22 cellular contexts compared by ENCODE assay signal in the genomic region with DNA sequence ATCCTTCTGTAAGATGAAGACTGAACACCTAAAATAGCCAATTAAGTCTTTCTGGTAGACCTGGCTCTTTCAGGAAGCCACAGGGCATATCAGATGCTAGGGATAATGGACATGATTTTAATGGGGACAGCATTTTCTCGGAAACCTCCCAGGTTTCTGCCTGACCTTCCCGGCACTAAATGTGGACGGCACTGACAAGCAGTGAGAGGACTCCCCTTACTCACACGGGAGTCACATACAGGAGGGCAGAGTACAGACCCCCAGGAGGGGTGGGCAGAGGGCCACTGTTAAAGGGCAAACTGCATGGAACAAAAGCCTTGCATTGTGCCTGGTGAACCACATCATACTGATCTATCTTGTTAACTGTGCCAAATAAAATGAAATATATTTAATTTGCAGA. TPM values are rescaled to one million over a fixed set of nuclear protein-coding genes. Genes with fewer than 3 reads are reported as not detected.
"Had no signal": no experiment of that assay in that cellular context is flagged by ENCODE, and none has a peak within 500 bp of the region (broad histone marks: within the 10 kb centered on the region; RNA-seq: fewer than 3 reads in every experiment).

No MANE protein-coding gene starts in this region.

- H3K4me3 Mint-ChIP-seq: naive thymus-derived CD8-positive, alpha-beta T cell; neural progenitor cell; stimulated activated naive B cell treated with anti-CD40 and anti-IgM and Interleukin-4, amounts not matched to agents 10 μg/mL and 1 μg/mL and 100 μg/mL, for 72 hours; stimulated activated naive CD8-positive, alpha-beta T cell treated with anti-CD3 and anti-CD28 coated beads, Interleukin-15, amount 100 ng/mL, for 72 hours; type B pancreatic cell had no signal

- H3K27ac ChIP-seq: coronary artery, hepatocyte, neural progenitor cell, parathyroid adenoma, psoas muscle, right lobe of liver had no signal

- H3K36me3 ChIP-seq: neural progenitor cell had no signal

- DNase-seq: cerebellar nuclear complex; effector CD4-positive, alpha-beta T cell; foreskin melanocyte; kidney; mammary epithelial cell; mucosa of descending colon; naive thymus-derived CD8-positive, alpha-beta T cell; nucleus accumbens; psoas muscle; retina; stimulated activated CD4-positive, alpha-beta T cell treated with anti-CD3 and anti-CD28 coated beads, Interleukin-2, amount 100 ng/mL, for 24 hours; stimulated activated CD4-positive, alpha-beta T cell treated with anti-CD3 and anti-CD28 coated beads, Interleukin-4, amount 100 ng/mL, for 4 hours; stimulated activated naive B cell treated with anti-CD40 and anti-IgM and Interleukin-4, amounts not matched to agents 10 μg/mL and 1 μg/mL and 100 μg/mL, for 72 hours; stimulated activated naive CD8-positive, alpha-beta T cell treated with anti-CD3 and anti-CD28 coated beads, Interleukin-15, amount 100 ng/mL, for 72 hours had no signal

- H3K27ac Mint-ChIP-seq: stimulated activated naive B cell treated with anti-CD40 and anti-IgM and Interleukin-4, amounts not matched to agents 10 μg/mL and 1 μg/mL and 100 μg/mL, for 72 hours; stimulated activated naive CD8-positive, alpha-beta T cell treated with anti-CD3 and anti-CD28 coated beads, Interleukin-15, amount 100 ng/mL, for 72 hours had no signal

- H3K27me3 Mint-ChIP-seq: naive thymus-derived CD8-positive, alpha-beta T cell; stimulated activated naive B cell treated with anti-CD40 and anti-IgM and Interleukin-4, amounts not matched to agents 10 μg/mL and 1 μg/mL and 100 μg/mL, for 72 hours; stimulated activated naive CD8-positive, alpha-beta T cell treated with anti-CD3 and anti-CD28 coated beads, Interleukin-15, amount 100 ng/mL, for 72 hours; type B pancreatic cell had no signal

- H3K27me3 ChIP-seq: hepatocyte, neural progenitor cell, right lobe of liver had no signal

- H3K9me3 ChIP-seq: mucosa of descending colon, psoas muscle, right lobe of liver had no signal

- ATAC-seq: left colon; mucosa of descending colon; psoas muscle; right lobe of liver; stimulated activated naive B cell treated with anti-CD40 and anti-IgM and Interleukin-4, amounts not matched to agents 10 μg/mL and 1 μg/mL and 100 μg/mL, for 72 hours; stimulated activated naive CD8-positive, alpha-beta T cell treated with anti-CD3 and anti-CD28 coated beads, Interleukin-15, amount 100 ng/mL, for 72 hours had no signal

- H3K4me3 ChIP-seq: coronary artery, hepatocyte, mucosa of descending colon, neural progenitor cell, psoas muscle, right lobe of liver, skin epidermis had no signal

- H3K9me3 Mint-ChIP-seq: naive thymus-derived CD8-positive, alpha-beta T cell; neural progenitor cell; stimulated activated naive B cell treated with anti-CD40 and anti-IgM and Interleukin-4, amounts not matched to agents 10 μg/mL and 1 μg/mL and 100 μg/mL, for 72 hours; stimulated activated naive CD8-positive, alpha-beta T cell treated with anti-CD3 and anti-CD28 coated beads, Interleukin-15, amount 100 ng/mL, for 72 hours; type B pancreatic cell had no signal

- H3K4me1 ChIP-seq: parathyroid adenoma, right lobe of liver had no signal

RNA-seq across cellular contexts. Expression of gene TUBB2B, which starts 51.2 kb away (rescaled TPM):
- total RNA-seq: naive thymus-derived CD8-positive, alpha-beta T cell had no signal
